Comparison of ENCODE assay signal across 8 cellular contexts in genomic region chr3:153163349-153164008, GRCh38. TPM values are rescaled to one million over a fixed set of nuclear protein-coding genes. Genes with fewer than 3 reads are reported as not detected.
DNase-seq lines count a peak whose midpoint lies in the region; ATAC-seq and TF ChIP-seq lines count a peak whose summit lies in the region.

No MANE protein-coding gene starts in this region.

- peaks cover 4% of the 10 kb centered on the region; the same call in 1 of the 2 replicates for H3K36me3 ChIP-seq in HUES6 (ENCODE audit: control insufficient read depth, insufficient read depth, low read length)
- H3K36me3 ChIP-seq in iPS-20b (ENCODE audit: insufficient read depth, low read depth, low read length) = no peaks in the 10 kb centered on the region

- POLR2A ChIA-PET in activated naive CD8-positive, alpha-beta T cell treated with anti-CD3 and anti-CD28 coated beads, Interleukin-2, amount 10 ng/mL, durations not matched to agents 7 days and 5 days (lab: Charles Lee) = interaction anchor here (0.7 to 6.9 kb wide), 6 partner anchors 28 to 1146 kb away, joined by 3 to 60 read pairs (median 4); no protein-coding TSS in a partner anchor

- TF ChIP-seq CTCF in C4-2B (conservative IDR thresholded peaks at IDR 0.05) = no peak; the same call in 1 of the 2 replicates

- H3K9me3 ChIP-seq in HUES6 (ENCODE audit: control insufficient read depth, insufficient read depth, low read depth, low read length) = no peaks in the 10 kb centered on the region
- no peaks in the 10 kb centered on the region for H3K9me3 ChIP-seq in iPS-20b (ENCODE audit: insufficient read depth, low read depth, low read length)

- ATAC-seq in activated naive CD8-positive, alpha-beta T cell treated with anti-CD3 and anti-CD28 coated beads, Interleukin-2, amount 10 ng/mL, durations not matched to agents 7 days and 5 days (ENCODE audit: low read depth) = no peak
- no peak for ATAC-seq in stimulated activated naive CD8-positive, alpha-beta T cell treated with anti-CD3 and anti-CD28 coated beads, Interleukin-15, amount 100 ng/mL, for 72 hours

- H3K4me3 Mint-ChIP-seq in activated naive CD8-positive, alpha-beta T cell treated with anti-CD3 and anti-CD28 coated beads, Interleukin-2, amount 10 ng/mL, durations not matched to agents 7 days and 5 days = peak overlapping the region; percentile 96
- peak overlapping the region; percentile 96 to 97 for H3K4me3 Mint-ChIP-seq in stimulated activated naive CD8-positive, alpha-beta T cell treated with anti-CD3 and anti-CD28 coated beads, Interleukin-15, amount 100 ng/mL, for 72 hours

- H3K4me1 Mint-ChIP-seq in activated naive CD8-positive, alpha-beta T cell treated with anti-CD3 and anti-CD28 coated beads, Interleukin-2, amount 10 ng/mL, durations not matched to agents 7 days and 5 days = peaks cover 36% of the 10 kb centered on the region
- peaks cover 59% of the 10 kb centered on the region for H3K4me1 Mint-ChIP-seq in stimulated activated naive CD8-positive, alpha-beta T cell treated with anti-CD3 and anti-CD28 coated beads, Interleukin-15, amount 100 ng/mL, for 72 hours

- peak overlapping the region; percentile 87 for H3K27ac Mint-ChIP-seq in activated naive CD8-positive, alpha-beta T cell treated with anti-CD3 and anti-CD28 coated beads, Interleukin-2, amount 10 ng/mL, durations not matched to agents 7 days and 5 days
- H3K27ac Mint-ChIP-seq in stimulated activated naive CD8-positive, alpha-beta T cell treated with anti-CD3 and anti-CD28 coated beads, Interleukin-15, amount 100 ng/mL, for 72 hours = peak overlapping the region; percentile 92 to 96

- peak overlapping the region; percentile 92 for H3K9ac ChIP-seq in HUES6 (ENCODE audit: low read length)
- peak overlapping the region; percentile 82 for H3K9ac ChIP-seq in iPS-20b (ENCODE audit: low read depth, low read length)

- H3K4me1 ChIP-seq in HUES6 (ENCODE audit: control insufficient read depth, insufficient read depth, low read length) (peaks cover 25% of the 10 kb centered on the region), iPS-20b (ENCODE audit: insufficient read depth, low read length) (peaks cover 11% of the 10 kb centered on the region)

- H3K4me3 ChIP-seq in HUES6 (ENCODE audit: low read depth, low read length) = peak overlapping the region; percentile 90
- peak overlapping the region; percentile 88 for H3K4me3 ChIP-seq in iPS-20b (ENCODE audit: low read length)

- H3K27me3 ChIP-seq in HUES6 (ENCODE audit: control insufficient read depth, insufficient read depth, low read length) (no peaks in the 10 kb centered on the region), iPS-20b (ENCODE audit: insufficient read depth, low read length) (peaks cover 12% of the 10 kb centered on the region)

- H3K27ac ChIP-seq in C4-2B (peak overlapping the region; percentile 83), HUES6 (ENCODE audit: low read depth, low read length) (peak overlapping the region; percentile 5; the same call in 1 of the 2 replicates), iPS-20b (ENCODE audit: low read length) (no peak overlapping the region)

- H3K36me3 Mint-ChIP-seq in activated naive CD8-positive, alpha-beta T cell treated with anti-CD3 and anti-CD28 coated beads, Interleukin-2, amount 10 ng/mL, durations not matched to agents 7 days and 5 days = peaks cover 5% of the 10 kb centered on the region

- no peak for DNase-seq in activated naive CD8-positive, alpha-beta T cell treated with anti-CD3 and anti-CD28 coated beads, Interleukin-2, amount 10 ng/mL, durations not matched to agents 7 days and 5 days
- DNase-seq in stimulated activated naive CD8-positive, alpha-beta T cell treated with anti-CD3 and anti-CD28 coated beads, Interleukin-15, amount 100 ng/mL, for 72 hours = no peak
- no peak for DNase-seq in activated gamma-delta T cell treated with Interleukin-2 at 50 U/mL for 16 hours
- DNase-seq in stimulated activated CD4-positive, alpha-beta T cell treated with anti-CD3 and anti-CD28 coated beads, Interleukin-4, amount 100 ng/mL, for 4 hours = no peak
- DNase-seq in cortex of kidney (lab: John Stamatoyannopoulos, UW) = no peak

- no peaks in the 10 kb centered on the region for H3K27me3 Mint-ChIP-seq in activated naive CD8-positive, alpha-beta T cell treated with anti-CD3 and anti-CD28 coated beads, Interleukin-2, amount 10 ng/mL, durations not matched to agents 7 days and 5 days
- H3K27me3 Mint-ChIP-seq in stimulated activated naive CD8-positive, alpha-beta T cell treated with anti-CD3 and anti-CD28 coated beads, Interleukin-15, amount 100 ng/mL, for 72 hours = no peaks in the 10 kb centered on the region

- no peaks in the 10 kb centered on the region for H3K9me3 Mint-ChIP-seq in activated naive CD8-positive, alpha-beta T cell treated with anti-CD3 and anti-CD28 coated beads, Interleukin-2, amount 10 ng/mL, durations not matched to agents 7 days and 5 days
- no peaks in the 10 kb centered on the region for H3K9me3 Mint-ChIP-seq in stimulated activated naive CD8-positive, alpha-beta T cell treated with anti-CD3 and anti-CD28 coated beads, Interleukin-15, amount 100 ng/mL, for 72 hours

RNA-seq across cellular contexts. Expression of gene RAP2B, which starts 1.5 kb away (rescaled TPM):
- total RNA-seq in activated naive CD8-positive, alpha-beta T cell treated with anti-CD3 and anti-CD28 coated beads, Interleukin-2, amount 10 ng/mL, durations not matched to agents 7 days and 5 days = 10 to 100 TPM; 19.3 to 20.7 TPM
